9 cellular contexts compared by ENCODE assay signal in genomic region chr1:34929853-34930701, GRCh38. TPM values are rescaled to one million over a fixed set of nuclear protein-coding genes. Genes with fewer than 3 reads are reported as not detected.
A peak's percentile ranks its signal among the peaks of the same experiment; 100 is the strongest.
DNase-seq lines count a peak whose midpoint lies in the region; ATAC-seq and TF ChIP-seq lines count a peak whose summit lies in the region.
"Had no signal": no experiment of that assay in that cellular context is flagged by ENCODE, and none has a peak within 500 bp of the region (broad histone marks: within the 10 kb centered on the region; RNA-seq: fewer than 3 reads in every experiment).

No MANE protein-coding gene starts in this region.

- no peaks in the 10 kb centered on the region for H3K79me2 ChIP-seq in OCI-LY3 (ENCODE audit: low read length)

- DNase-seq in GM10266 (ENCODE audit: extremely low spot score) = no peak
- DNase-seq in right atrium auricular region (ENCODE audit: low spot score) = no peak
- DNase-seq in retinal pigment epithelial cell (ENCODE audit: low read depth) = no peak
- DNase-seq in DMS153 (lab: John Stamatoyannopoulos, UW) = no peak
- DNase-seq in activated CD4-positive, alpha-beta T cell treated with anti-CD3 and anti-CD28 coated beads for 1 hour = no peak
- DNase-seq in Calu3 = no peak

- H3K4me1 ChIP-seq in OCI-LY3 (ENCODE audit: low read length) (0 out of 2 replicates have a peak, but pooled peaks cover 2% of the 10 kb centered on the region), right atrium auricular region (peaks cover 0 to 17% of the 10 kb centered on the region in 2 donors)

- peak overlapping the region; percentile 87 for H3K4me3 ChIP-seq in OCI-LY3 (ENCODE audit: low read length)
- peak overlapping the region; percentile 19 to 52 for H3K4me3 ChIP-seq in right atrium auricular region
- H3K4me3 ChIP-seq in retinal pigment epithelial cell (ENCODE audit: low read length) = peak overlapping the region; percentile 23

- H3K9ac ChIP-seq in OCI-LY3 (ENCODE audit: low read length) = peak overlapping the region; percentile 30; the same call in 1 of the 2 replicates

- no peaks in the 10 kb centered on the region for H3K9me3 Mint-ChIP-seq in Calu3 (ENCODE audit: low read depth, unreplicated experiment)

- TF ChIP-seq CTCF in GM10266 (IDR thresholded peaks at IDR 0.05; ENCODE audit: control insufficient read depth, insufficient read depth, low read depth, missing control alignments) (peak; percentile 4), OCI-LY3 (IDR thresholded peaks at IDR 0.05; ENCODE audit: low read depth, low read length) (no peak), right atrium auricular region (IDR thresholded peaks at IDR 0.05) (no peak), retinal pigment epithelial cell (conservative IDR thresholded peaks at IDR 0.05; ENCODE audit: low read depth, low read length) (no peak), Calu3 (IDR thresholded peaks at IDR 0.05; ENCODE audit: unreplicated experiment) (no peak)

- H3K27me3 ChIP-seq in OCI-LY3 (ENCODE audit: low read depth, low read length) = peaks cover 6% of the 10 kb centered on the region; the same call in 1 of the 2 replicates
- peaks cover 18 to 27% of the 10 kb centered on the region in 2 donors for H3K27me3 ChIP-seq in right atrium auricular region

- H2AFZ ChIP-seq in OCI-LY3 (ENCODE audit: low read depth, low read length) = no peak overlapping the region

- ATAC-seq in GM21526 (IDR thresholded peaks at IDR 0.05; ENCODE audit: low FRiP score, unreplicated experiment) = no peak

- intact Hi-C loops in Calu3 (cut with micrococcal nuclease; ENCODE audit: unreplicated experiment) = no loop called here

- H3K36me3 ChIP-seq in OCI-LY3 (replicated peaks; ENCODE audit: low read depth, low read length) = no peaks in the 10 kb centered on the region
- H3K36me3 ChIP-seq in right atrium auricular region = no peaks in the 10 kb centered on the region

- H4K20me1 ChIP-seq in OCI-LY3 (ENCODE audit: insufficient read depth, low read length) = no peaks in the 10 kb centered on the region

- no peak overlapping the region for H3K27ac ChIP-seq in OCI-LY3 (ENCODE audit: low read length)
- H3K27ac ChIP-seq in right atrium auricular region = no peak overlapping the region
- H3K27ac ChIP-seq: HL-60 had no signal

- peaks cover 9% of the 10 kb centered on the region for H3K4me1 Mint-ChIP-seq in Calu3 (ENCODE audit: low read depth, unreplicated experiment)

- H3K4me3 Mint-ChIP-seq in Calu3 (ENCODE audit: low read depth, unreplicated experiment) = no peak overlapping the region

- BruUV-seq in Calu3 (replicated peaks; lab: Mats Ljungman, UMichigan) = no TSS peak

- H3K9me3 ChIP-seq in OCI-LY3 (ENCODE audit: insufficient read depth, low read length) (no peaks in the 10 kb centered on the region), right atrium auricular region (no peaks in the 10 kb centered on the region)

- no peaks in the 10 kb centered on the region for H3K36me3 Mint-ChIP-seq in Calu3 (ENCODE audit: insufficient read depth, unreplicated experiment)

- no peak overlapping the region for H3K27ac Mint-ChIP-seq in Calu3 (ENCODE audit: unreplicated experiment)

- H3K27me3 Mint-ChIP-seq in Calu3 (ENCODE audit: unreplicated experiment) = peaks cover 55% of the 10 kb centered on the region

- H3K4me2 ChIP-seq in OCI-LY3 (ENCODE audit: low read length) = peak overlapping the region; percentile 82

- CTCF ChIA-PET in Calu3 (lab: Charles Lee) = interaction anchor here (0.5 to 0.6 kb wide), 2 partner anchors 19 to 102 kb away, joined by 3 to 5 read pairs; partner anchors contain the start of gene ZMYM6

RNA-seq across cellular contexts. Expression of gene DLGAP3, which starts 0.6 kb away (rescaled TPM):
- total RNA-seq in right atrium auricular region (under 1 TPM in 1 of 2 donors, not detected in 1; 0.43 TPM), Calu3 (2022) (1.0 and 1.1 TPM in 2 replicates)

RNA-seq across cellular contexts. Expression of gene TMEM35B, which starts 55.1 kb away (rescaled TPM):
- total RNA-seq in right atrium auricular region (10 to 100 TPM; 25.2 to 30.6 TPM), Calu3 (2022) (22.6 and 27.6 TPM in 2 replicates)

Comparison
In these comparisons a context has a peak if more than half of its experiments do, and no peak if none do; other contexts are left out.
1. H3K4me3 ChIP-seq: peak in every context shown above with its lines; median percentile 87 in OCI-LY3; 36 in right atrium auricular region; 23 in retinal pigment epithelial cell.